In the genomic region with DNA sequence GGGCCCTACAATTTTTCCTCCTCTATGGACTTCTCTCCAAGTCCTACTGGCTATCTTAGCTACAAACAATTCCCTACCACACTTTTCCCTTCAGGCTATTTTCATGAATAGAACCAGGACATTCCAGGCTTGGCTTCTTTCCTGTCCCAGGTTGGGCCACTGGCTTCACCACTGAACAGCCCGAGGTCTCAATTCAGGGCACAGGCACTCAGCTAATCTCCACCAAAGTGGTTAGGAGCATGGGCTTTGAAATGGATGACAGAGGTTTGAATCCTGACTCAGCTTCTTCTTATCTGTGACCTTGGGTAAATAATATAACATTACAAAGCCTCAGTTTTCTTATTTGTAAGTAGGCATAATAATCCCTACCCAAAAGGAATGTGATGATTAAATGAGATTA, we compare ENCODE assay signal across 14 cellular contexts.
"Had no signal": no experiment of that assay in that cellular context is flagged by ENCODE, and none has a peak within 500 bp of the region (broad histone marks: within the 10 kb centered on the region; RNA-seq: fewer than 3 reads in every experiment).

No MANE protein-coding gene starts in this region.

- H3K4me1 Mint-ChIP-seq: central memory CD8-positive, alpha-beta T cell; natural killer cell had no signal

- H3K27ac Mint-ChIP-seq: activated CD8-positive, alpha-beta T cell treated with anti-CD3 and anti-CD28 coated beads, Interleukin-2, amount 10 ng/mL, durations not matched to agents 7 days and 5 days; dendritic cell treated with granulocyte-macrophage colony-stimulating factor and Interleukin-4, amounts not matched to agents 40 ng/mL and 50 ng/mL, for 4 days; effector memory CD8-positive, alpha-beta T cell; natural killer cell; progenitor cell of endocrine pancreas had no signal

- H3K4me2 ChIP-seq: smooth muscle cell had no signal

- H3K9me3 ChIP-seq: body of pancreas had no signal

- H3K36me3 Mint-ChIP-seq: natural killer cell had no signal

- H3K27ac ChIP-seq: body of pancreas had no signal

- H3K4me3 Mint-ChIP-seq: activated CD8-positive, alpha-beta T cell treated with anti-CD3 and anti-CD28 coated beads, Interleukin-2, amount 10 ng/mL, durations not matched to agents 7 days and 5 days; central memory CD8-positive, alpha-beta T cell; dendritic cell treated with granulocyte-macrophage colony-stimulating factor and Interleukin-4, amounts not matched to agents 40 ng/mL and 50 ng/mL, for 4 days; effector memory CD8-positive, alpha-beta T cell; natural killer cell had no signal

- ATAC-seq: activated CD8-positive, alpha-beta T cell treated with anti-CD3 and anti-CD28 coated beads, Interleukin-2, amount 10 ng/mL, durations not matched to agents 7 days and 5 days; body of pancreas; effector memory CD8-positive, alpha-beta T cell; left colon; natural killer cell; right cardiac atrium had no signal

- H3K9me3 Mint-ChIP-seq: central memory CD8-positive, alpha-beta T cell; dendritic cell treated with granulocyte-macrophage colony-stimulating factor and Interleukin-4, amounts not matched to agents 40 ng/mL and 50 ng/mL, for 4 days; effector memory CD8-positive, alpha-beta T cell; natural killer cell had no signal

- H3K4me3 ChIP-seq: body of pancreas, smooth muscle cell had no signal

- H3K27me3 Mint-ChIP-seq: central memory CD8-positive, alpha-beta T cell; dendritic cell treated with granulocyte-macrophage colony-stimulating factor and Interleukin-4, amounts not matched to agents 40 ng/mL and 50 ng/mL, for 4 days; effector memory CD8-positive, alpha-beta T cell; progenitor cell of endocrine pancreas had no signal

- H3K27me3 ChIP-seq: body of pancreas had no signal

- DNase-seq: activated CD4-positive, alpha-beta T cell treated with anti-CD3 and anti-CD28 coated beads for 1 hour; activated CD8-positive, alpha-beta T cell treated with anti-CD3 and anti-CD28 coated beads, Interleukin-2, amount 10 ng/mL, durations not matched to agents 7 days and 5 days; activated naive CD4-positive, alpha-beta T cell treated with Interleukin-2 at 50 U/mL for 16 hours; body of pancreas; effector memory CD8-positive, alpha-beta T cell; left colon; natural killer cell; nucleus accumbens; right cardiac atrium; T1000 had no signal
